In genomic region chr12:96456265-96456974, GRCh38 we compare ENCODE assay signal across 10 cellular contexts. TPM values are rescaled to one million over a fixed set of nuclear protein-coding genes. Genes with fewer than 3 reads are reported as not detected.
DNase-seq lines count a peak whose midpoint lies in the region; ATAC-seq lines count a peak whose summit lies in the region.
"Had no signal": no experiment of that assay in that cellular context is flagged by ENCODE, and none has a peak within 500 bp of the region (broad histone marks: within the 10 kb centered on the region; RNA-seq: fewer than 3 reads in every experiment).

No MANE protein-coding gene starts in this region.

- H3K27me3 Mint-ChIP-seq in memory B cell, result no peaks in the 10 kb centered on the region

- peak overlapping the region; percentile 72 for H3K27ac Mint-ChIP-seq in memory B cell
- H3K27ac Mint-ChIP-seq in activated naive CD4-positive, alpha-beta T cell treated with anti-CD3 and anti-CD28 coated beads, Interleukin-2, amount 50 U/mL, for 72 hours, result peak overlapping the region in 1 of 2 donors; percentile 17

- H3K4me3 Mint-ChIP-seq in memory B cell, result peak overlapping the region; percentile 32

- peaks cover 20% of the 10 kb centered on the region for H3K4me1 Mint-ChIP-seq in memory B cell

- peak in 1 of 2 donors; percentile 42 for DNase-seq in memory B cell (ENCODE audit: low spot score in 2 of 2)
- no peak for DNase-seq in HK-2 (ENCODE audit: unreplicated experiment)
- no peak for DNase-seq in amygdala (lab: John Stamatoyannopoulos, UW)
- DNase-seq in activated naive CD4-positive, alpha-beta T cell treated with anti-CD3 and anti-CD28 coated beads, Interleukin-2, amount 50 U/mL, for 72 hours (ENCODE audit: low spot score in 2 of 2), result no peak
- DNase-seq in cerebellar cortex (ENCODE audit: low spot score), result no peak
- DNase-seq: DND-41, kidney had no signal

- peak; percentile 69 for ATAC-seq in GM19025 (IDR thresholded peaks at IDR 0.05; ENCODE audit: low read depth, unreplicated experiment)
- ATAC-seq in HG02623 (IDR thresholded peaks at IDR 0.05; ENCODE audit: unreplicated experiment), result peak; percentile 83
- peak; percentile 82 for ATAC-seq in HG03558 (IDR thresholded peaks at IDR 0.05; ENCODE audit: extremely low read depth, unreplicated experiment)
- peak; percentile 98 for ATAC-seq in memory B cell (ENCODE audit: low read depth)
- no peak for ATAC-seq in activated naive CD4-positive, alpha-beta T cell treated with anti-CD3 and anti-CD28 coated beads, Interleukin-2, amount 50 U/mL, for 72 hours

- no peaks in the 10 kb centered on the region for H3K9me3 Mint-ChIP-seq in memory B cell
- no peaks in the 10 kb centered on the region for H3K9me3 Mint-ChIP-seq in activated naive CD4-positive, alpha-beta T cell treated with anti-CD3 and anti-CD28 coated beads, Interleukin-2, amount 50 U/mL, for 72 hours

- no peaks in the 10 kb centered on the region for H3K36me3 Mint-ChIP-seq in memory B cell
- H3K36me3 Mint-ChIP-seq in activated naive CD4-positive, alpha-beta T cell treated with anti-CD3 and anti-CD28 coated beads, Interleukin-2, amount 50 U/mL, for 72 hours, result no peaks in the 10 kb centered on the region

RNA-seq across cellular contexts. Expression of gene CFAP54, which starts 33.0 kb away (rescaled TPM):
- under 1 TPM; 0.30 to 0.31 TPM for total RNA-seq in activated naive CD4-positive, alpha-beta T cell treated with anti-CD3 and anti-CD28 coated beads, Interleukin-2, amount 50 U/mL, for 72 hours

RNA-seq across cellular contexts. Expression of gene CDK17, which starts 56.2 kb away (rescaled TPM):
- 10 to 100 TPM; 43.5 to 51.0 TPM for total RNA-seq in activated naive CD4-positive, alpha-beta T cell treated with anti-CD3 and anti-CD28 coated beads, Interleukin-2, amount 50 U/mL, for 72 hours

Comparison
In these comparisons a context has a peak if more than half of its experiments do, and no peak if none do; other contexts are left out.
1. ATAC-seq: peak in GM19025 (single experiment), HG02623 (single experiment), HG03558 (single experiment) and memory B cell (single experiment); none in activated naive CD4-positive, alpha-beta T cell treated with anti-CD3 and anti-CD28 coated beads, Interleukin-2, amount 50 U/mL, for 72 hours (0 of 2).